1 cellular context compared by ENCODE assay signal in genomic region chr14:61418749-61419148, GRCh38.
TF ChIP-seq lines count a peak whose summit lies in the region.

No MANE protein-coding gene starts in this region.

TF ChIP-seq in GM23338, 12 proteins besides CTCF, POLR2A, EP300 and RAD21 (continued from another document):
- no peak for TF ChIP-seq ZNF462 (CRISPR knock-in tag; IDR thresholded peaks at IDR 0.05)
- TF ChIP-seq POLR2AphosphoS5 (IDR thresholded peaks at IDR 0.05; ENCODE audit: low read depth): no peak
- TF ChIP-seq NANOG (IDR thresholded peaks at IDR 0.05; ENCODE audit: borderline replicate concordance): no peak
- no peak for TF ChIP-seq ETS1 (IDR thresholded peaks at IDR 0.05)
- no peak for TF ChIP-seq CREB1 (CRISPR knock-in tag; IDR thresholded peaks at IDR 0.05; ENCODE audit: low read depth)
- no peak for TF ChIP-seq EZH2phosphoT487 (IDR thresholded peaks at IDR 0.05; ENCODE audit: unreplicated experiment)
- TF ChIP-seq JUNB (IDR thresholded peaks at IDR 0.05; ENCODE audit: unreplicated experiment): no peak
- no peak for TF ChIP-seq EZH2 (IDR thresholded peaks at IDR 0.05; ENCODE audit: low read depth, unreplicated experiment)
- no peak for TF ChIP-seq ZNF114 (CRISPR knock-in tag; IDR thresholded peaks at IDR 0.05)
- no peak for TF ChIP-seq STAT1 (IDR thresholded peaks at IDR 0.05; ENCODE audit: unreplicated experiment)
TF ChIP-seq in GM23338: peak in this region for 0.
